In the genomic region with DNA sequence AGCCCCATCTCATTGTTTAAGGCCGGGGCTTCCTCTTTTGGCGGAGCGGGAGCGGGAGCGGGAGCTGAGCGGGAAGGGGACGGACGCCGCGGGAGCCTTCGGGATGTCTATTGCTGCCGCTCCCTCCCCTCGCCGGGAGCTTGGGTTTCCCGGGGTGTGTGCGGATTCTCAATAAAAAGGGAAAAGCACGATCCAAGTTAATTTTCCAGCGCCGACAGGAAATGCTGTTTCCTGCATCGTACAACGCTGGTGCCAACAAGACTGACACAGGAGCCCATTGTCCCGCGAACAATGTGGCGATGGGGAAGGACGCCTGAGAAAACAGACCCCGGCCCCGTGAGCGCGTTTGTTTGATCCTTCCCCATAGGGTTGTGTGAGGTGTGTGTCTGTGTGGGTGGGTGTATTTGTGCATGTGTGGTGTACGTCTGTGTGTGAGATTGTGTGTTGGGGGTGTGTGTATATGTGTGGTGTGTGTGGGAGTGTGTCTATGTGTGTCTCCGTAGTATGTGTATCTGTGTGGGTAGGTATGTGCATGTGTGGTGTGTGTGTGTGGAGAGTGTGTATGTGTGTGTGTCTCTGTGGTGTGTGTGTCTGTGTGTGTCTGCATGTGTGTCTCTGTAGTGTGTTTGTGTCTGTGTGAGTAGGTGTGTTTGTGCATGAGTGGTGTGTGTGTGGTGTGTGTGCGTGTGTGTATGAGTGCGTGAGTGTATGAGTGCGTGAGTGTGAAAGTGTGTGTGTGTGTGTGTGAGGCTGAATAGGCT, we compare ENCODE assay signal across 1 cellular context.
TF ChIP-seq lines count a peak whose summit lies in the region.

No MANE protein-coding gene starts in this region.

TF ChIP-seq in HEK293, 187 proteins besides CTCF, POLR2A, EP300 and RAD21 (continued from another document and continues in another):
- TF ChIP-seq, protein P1, sequence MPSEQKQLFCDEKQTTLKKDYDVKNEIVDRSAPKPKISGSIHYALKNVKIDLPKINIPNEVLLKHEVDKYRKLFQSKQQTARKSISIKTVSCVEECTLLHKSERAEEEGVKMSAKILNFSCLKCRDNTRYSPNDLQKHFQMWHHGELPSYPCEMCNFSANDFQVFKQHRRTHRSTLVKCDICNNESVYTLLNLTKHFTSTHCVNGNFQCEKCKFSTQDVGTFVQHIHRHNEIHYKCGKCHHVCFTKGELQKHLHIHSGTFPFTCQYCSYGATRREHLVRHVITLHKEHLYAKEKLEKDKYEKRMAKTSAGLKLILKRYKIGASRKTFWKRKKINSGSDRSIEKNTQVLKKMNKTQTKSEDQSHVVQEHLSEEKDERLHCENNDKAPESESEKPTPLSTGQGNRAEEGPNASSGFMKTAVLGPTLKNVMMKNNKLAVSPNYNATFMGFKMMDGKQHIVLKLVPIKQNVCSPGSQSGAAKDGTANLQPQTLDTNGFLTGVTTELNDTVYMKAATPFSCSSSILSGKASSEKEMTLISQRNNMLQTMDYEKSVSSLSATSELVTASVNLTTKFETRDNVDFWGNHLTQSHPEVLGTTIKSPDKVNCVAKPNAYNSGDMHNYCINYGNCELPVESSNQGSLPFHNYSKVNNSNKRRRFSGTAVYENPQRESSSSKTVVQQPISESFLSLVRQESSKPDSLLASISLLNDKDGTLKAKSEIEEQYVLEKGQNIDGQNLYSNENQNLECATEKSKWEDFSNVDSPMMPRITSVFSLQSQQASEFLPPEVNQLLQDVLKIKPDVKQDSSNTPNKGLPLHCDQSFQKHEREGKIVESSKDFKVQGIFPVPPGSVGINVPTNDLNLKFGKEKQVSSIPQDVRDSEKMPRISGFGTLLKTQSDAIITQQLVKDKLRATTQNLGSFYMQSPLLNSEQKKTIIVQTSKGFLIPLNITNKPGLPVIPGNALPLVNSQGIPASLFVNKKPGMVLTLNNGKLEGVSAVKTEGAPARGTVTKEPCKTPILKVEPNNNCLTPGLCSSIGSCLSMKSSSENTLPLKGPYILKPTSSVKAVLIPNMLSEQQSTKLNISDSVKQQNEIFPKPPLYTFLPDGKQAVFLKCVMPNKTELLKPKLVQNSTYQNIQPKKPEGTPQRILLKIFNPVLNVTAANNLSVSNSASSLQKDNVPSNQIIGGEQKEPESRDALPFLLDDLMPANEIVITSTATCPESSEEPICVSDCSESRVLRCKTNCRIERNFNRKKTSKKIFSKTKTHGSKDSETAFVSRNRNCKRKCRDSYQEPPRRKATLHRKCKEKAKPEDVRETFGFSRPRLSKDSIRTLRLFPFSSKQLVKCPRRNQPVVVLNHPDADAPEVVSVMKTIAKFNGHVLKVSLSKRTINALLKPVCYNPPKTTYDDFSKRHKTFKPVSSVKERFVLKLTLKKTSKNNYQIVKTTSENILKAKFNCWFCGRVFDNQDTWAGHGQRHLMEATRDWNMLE (tag by site-specific recombination; conservative IDR thresholded peaks at IDR 0.05; ENCODE audit: low read depth): no peak
- TF ChIP-seq ZNF777 (tag by site-specific recombination; IDR thresholded peaks at IDR 0.05; ENCODE audit: borderline replicate concordance) (no peak), ZBTB20 (tag by site-specific recombination; IDR thresholded peaks at IDR 0.05) (0 out of 2 replicates have a peak, but pooled peaks have one; percentile 24), ZNF146 (tag by site-specific recombination; IDR thresholded peaks at IDR 0.05) (peak; percentile 38; the same call in 1 of the 2 replicates), SP3 (tag by site-specific recombination; IDR thresholded peaks at IDR 0.05) (no peak), ZNF174 (tag by site-specific recombination; IDR thresholded peaks at IDR 0.05) (no peak), ZBTB8A (tag by site-specific recombination; IDR thresholded peaks at IDR 0.05) (no peak), ZFHX2 (tag by site-specific recombination; conservative IDR thresholded peaks at IDR 0.05) (peak; percentile 96), ZNF610 (tag by site-specific recombination; IDR thresholded peaks at IDR 0.05; ENCODE audit: borderline replicate concordance) (peak; percentile 42; the same call in 1 of the 2 replicates), ZNF155 (tag by site-specific recombination; IDR thresholded peaks at IDR 0.05) (no peak), ZNF366 (tag by site-specific recombination; conservative IDR thresholded peaks at IDR 0.05) (no peak), MYNN (tag by site-specific recombination; IDR thresholded peaks at IDR 0.05; ENCODE audit: borderline replicate concordance) (peak; percentile 46; the same call in 1 of the 2 replicates), ZFP3 (tag by site-specific recombination; IDR thresholded peaks at IDR 0.05; ENCODE audit: low read depth) (peak; percentile 76)
- TF ChIP-seq, protein P2, sequence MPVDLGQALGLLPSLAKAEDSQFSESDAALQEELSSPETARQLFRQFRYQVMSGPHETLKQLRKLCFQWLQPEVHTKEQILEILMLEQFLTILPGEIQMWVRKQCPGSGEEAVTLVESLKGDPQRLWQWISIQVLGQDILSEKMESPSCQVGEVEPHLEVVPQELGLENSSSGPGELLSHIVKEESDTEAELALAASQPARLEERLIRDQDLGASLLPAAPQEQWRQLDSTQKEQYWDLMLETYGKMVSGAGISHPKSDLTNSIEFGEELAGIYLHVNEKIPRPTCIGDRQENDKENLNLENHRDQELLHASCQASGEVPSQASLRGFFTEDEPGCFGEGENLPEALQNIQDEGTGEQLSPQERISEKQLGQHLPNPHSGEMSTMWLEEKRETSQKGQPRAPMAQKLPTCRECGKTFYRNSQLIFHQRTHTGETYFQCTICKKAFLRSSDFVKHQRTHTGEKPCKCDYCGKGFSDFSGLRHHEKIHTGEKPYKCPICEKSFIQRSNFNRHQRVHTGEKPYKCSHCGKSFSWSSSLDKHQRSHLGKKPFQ (tag by site-specific recombination; IDR thresholded peaks at IDR 0.05): peak; percentile 69
- TF ChIP-seq, protein P3, sequence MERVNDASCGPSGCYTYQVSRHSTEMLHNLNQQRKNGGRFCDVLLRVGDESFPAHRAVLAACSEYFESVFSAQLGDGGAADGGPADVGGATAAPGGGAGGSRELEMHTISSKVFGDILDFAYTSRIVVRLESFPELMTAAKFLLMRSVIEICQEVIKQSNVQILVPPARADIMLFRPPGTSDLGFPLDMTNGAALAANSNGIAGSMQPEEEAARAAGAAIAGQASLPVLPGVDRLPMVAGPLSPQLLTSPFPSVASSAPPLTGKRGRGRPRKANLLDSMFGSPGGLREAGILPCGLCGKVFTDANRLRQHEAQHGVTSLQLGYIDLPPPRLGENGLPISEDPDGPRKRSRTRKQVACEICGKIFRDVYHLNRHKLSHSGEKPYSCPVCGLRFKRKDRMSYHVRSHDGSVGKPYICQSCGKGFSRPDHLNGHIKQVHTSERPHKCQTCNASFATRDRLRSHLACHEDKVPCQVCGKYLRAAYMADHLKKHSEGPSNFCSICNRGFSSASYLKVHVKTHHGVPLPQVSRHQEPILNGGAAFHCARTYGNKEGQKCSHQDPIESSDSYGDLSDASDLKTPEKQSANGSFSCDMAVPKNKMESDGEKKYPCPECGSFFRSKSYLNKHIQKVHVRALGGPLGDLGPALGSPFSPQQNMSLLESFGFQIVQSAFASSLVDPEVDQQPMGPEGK (tag by site-specific recombination; IDR thresholded peaks at IDR 0.05): 0 out of 2 replicates have a peak, but pooled peaks have one; percentile 24
- TF ChIP-seq, protein P4, sequence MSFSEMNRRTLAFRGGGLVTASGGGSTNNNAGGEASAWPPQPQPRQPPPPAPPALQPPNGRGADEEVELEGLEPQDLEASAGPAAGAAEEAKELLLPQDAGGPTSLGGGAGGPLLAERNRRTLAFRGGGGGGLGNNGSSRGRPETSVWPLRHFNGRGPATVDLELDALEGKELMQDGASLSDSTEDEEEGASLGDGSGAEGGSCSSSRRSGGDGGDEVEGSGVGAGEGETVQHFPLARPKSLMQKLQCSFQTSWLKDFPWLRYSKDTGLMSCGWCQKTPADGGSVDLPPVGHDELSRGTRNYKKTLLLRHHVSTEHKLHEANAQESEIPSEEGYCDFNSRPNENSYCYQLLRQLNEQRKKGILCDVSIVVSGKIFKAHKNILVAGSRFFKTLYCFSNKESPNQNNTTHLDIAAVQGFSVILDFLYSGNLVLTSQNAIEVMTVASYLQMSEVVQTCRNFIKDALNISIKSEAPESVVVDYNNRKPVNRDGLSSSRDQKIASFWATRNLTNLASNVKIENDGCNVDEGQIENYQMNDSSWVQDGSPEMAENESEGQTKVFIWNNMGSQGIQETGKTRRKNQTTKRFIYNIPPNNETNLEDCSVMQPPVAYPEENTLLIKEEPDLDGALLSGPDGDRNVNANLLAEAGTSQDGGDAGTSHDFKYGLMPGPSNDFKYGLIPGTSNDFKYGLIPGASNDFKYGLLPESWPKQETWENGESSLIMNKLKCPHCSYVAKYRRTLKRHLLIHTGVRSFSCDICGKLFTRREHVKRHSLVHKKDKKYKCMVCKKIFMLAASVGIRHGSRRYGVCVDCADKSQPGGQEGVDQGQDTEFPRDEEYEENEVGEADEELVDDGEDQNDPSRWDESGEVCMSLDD (tag by site-specific recombination; IDR thresholded peaks at IDR 0.05): peak; percentile 22; the same call in 1 of the 2 replicates
- TF ChIP-seq, protein P5, sequence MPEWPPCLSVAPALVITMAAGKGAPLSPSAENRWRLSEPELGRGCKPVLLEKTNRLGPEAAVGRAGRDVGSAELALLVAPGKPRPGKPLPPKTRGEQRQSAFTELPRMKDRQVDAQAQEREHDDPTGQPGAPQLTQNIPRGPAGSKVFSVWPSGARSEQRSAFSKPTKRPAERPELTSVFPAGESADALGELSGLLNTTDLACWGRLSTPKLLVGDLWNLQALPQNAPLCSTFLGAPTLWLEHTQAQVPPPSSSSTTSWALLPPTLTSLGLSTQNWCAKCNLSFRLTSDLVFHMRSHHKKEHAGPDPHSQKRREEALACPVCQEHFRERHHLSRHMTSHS (tag by site-specific recombination; IDR thresholded peaks at IDR 0.05): 0 out of 2 replicates have a peak, but pooled peaks have one; percentile 24
- TF ChIP-seq, protein P6, sequence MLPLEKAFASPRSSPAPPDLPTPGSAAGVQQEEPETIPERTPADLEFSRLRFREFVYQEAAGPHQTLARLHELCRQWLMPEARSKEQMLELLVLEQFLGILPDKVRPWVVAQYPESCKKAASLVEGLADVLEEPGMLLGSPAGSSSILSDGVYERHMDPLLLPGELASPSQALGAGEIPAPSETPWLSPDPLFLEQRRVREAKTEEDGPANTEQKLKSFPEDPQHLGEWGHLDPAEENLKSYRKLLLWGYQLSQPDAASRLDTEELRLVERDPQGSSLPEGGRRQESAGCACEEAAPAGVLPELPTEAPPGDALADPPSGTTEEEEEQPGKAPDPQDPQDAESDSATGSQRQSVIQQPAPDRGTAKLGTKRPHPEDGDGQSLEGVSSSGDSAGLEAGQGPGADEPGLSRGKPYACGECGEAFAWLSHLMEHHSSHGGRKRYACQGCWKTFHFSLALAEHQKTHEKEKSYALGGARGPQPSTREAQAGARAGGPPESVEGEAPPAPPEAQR (tag by site-specific recombination; IDR thresholded peaks at IDR 0.05): no peak
- TF ChIP-seq, protein P7, sequence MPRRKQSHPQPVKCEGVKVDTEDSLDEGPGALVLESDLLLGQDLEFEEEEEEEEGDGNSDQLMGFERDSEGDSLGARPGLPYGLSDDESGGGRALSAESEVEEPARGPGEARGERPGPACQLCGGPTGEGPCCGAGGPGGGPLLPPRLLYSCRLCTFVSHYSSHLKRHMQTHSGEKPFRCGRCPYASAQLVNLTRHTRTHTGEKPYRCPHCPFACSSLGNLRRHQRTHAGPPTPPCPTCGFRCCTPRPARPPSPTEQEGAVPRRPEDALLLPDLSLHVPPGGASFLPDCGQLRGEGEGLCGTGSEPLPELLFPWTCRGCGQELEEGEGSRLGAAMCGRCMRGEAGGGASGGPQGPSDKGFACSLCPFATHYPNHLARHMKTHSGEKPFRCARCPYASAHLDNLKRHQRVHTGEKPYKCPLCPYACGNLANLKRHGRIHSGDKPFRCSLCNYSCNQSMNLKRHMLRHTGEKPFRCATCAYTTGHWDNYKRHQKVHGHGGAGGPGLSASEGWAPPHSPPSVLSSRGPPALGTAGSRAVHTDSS (tag by site-specific recombination; IDR thresholded peaks at IDR 0.05): no peak
- TF ChIP-seq, protein P8, sequence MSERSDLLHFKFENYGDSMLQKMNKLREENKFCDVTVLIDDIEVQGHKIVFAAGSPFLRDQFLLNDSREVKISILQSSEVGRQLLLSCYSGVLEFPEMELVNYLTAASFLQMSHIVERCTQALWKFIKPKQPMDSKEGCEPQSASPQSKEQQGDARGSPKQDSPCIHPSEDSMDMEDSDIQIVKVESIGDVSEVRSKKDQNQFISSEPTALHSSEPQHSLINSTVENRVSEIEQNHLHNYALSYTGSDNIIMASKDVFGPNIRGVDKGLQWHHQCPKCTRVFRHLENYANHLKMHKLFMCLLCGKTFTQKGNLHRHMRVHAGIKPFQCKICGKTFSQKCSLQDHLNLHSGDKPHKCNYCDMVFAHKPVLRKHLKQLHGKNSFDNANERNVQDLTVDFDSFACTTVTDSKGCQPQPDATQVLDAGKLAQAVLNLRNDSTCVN (tag by site-specific recombination; optimal IDR thresholded peaks at IDR 0.05): peak; percentile 3
- TF ChIP-seq, protein P9, sequence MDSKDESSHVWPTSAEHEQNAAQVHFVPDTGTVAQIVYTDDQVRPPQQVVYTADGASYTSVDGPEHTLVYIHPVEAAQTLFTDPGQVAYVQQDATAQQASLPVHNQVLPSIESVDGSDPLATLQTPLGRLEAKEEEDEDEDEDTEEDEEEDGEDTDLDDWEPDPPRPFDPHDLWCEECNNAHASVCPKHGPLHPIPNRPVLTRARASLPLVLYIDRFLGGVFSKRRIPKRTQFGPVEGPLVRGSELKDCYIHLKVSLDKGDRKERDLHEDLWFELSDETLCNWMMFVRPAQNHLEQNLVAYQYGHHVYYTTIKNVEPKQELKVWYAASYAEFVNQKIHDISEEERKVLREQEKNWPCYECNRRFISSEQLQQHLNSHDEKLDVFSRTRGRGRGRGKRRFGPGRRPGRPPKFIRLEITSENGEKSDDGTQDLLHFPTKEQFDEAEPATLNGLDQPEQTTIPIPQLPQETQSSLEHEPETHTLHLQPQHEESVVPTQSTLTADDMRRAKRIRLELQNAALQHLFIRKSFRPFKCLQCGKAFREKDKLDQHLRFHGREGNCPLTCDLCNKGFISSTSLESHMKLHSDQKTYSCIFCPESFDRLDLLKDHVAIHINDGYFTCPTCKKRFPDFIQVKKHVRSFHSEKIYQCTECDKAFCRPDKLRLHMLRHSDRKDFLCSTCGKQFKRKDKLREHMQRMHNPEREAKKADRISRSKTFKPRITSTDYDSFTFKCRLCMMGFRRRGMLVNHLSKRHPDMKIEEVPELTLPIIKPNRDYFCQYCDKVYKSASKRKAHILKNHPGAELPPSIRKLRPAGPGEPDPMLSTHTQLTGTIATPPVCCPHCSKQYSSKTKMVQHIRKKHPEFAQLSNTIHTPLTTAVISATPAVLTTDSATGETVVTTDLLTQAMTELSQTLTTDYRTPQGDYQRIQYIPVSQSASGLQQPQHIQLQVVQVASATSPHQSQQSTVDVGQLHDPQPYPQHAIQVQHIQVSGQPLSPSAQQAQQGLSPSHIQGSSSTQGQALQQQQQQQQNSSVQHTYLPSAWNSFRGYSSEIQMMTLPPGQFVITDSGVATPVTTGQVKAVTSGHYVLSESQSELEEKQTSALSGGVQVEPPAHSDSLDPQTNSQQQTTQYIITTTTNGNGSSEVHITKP (tag by site-specific recombination; IDR thresholded peaks at IDR 0.05): peak; percentile 45; the same call in 1 of the 2 replicates
- TF ChIP-seq, protein P10, sequence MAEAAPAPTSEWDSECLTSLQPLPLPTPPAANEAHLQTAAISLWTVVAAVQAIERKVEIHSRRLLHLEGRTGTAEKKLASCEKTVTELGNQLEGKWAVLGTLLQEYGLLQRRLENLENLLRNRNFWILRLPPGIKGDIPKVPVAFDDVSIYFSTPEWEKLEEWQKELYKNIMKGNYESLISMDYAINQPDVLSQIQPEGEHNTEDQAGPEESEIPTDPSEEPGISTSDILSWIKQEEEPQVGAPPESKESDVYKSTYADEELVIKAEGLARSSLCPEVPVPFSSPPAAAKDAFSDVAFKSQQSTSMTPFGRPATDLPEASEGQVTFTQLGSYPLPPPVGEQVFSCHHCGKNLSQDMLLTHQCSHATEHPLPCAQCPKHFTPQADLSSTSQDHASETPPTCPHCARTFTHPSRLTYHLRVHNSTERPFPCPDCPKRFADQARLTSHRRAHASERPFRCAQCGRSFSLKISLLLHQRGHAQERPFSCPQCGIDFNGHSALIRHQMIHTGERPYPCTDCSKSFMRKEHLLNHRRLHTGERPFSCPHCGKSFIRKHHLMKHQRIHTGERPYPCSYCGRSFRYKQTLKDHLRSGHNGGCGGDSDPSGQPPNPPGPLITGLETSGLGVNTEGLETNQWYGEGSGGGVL (tag by site-specific recombination; IDR thresholded peaks at IDR 0.05): peak; percentile 15; the same call in 1 of the 2 replicates
